8 cellular contexts compared by ENCODE assay signal in genomic region chr11:65817815-65818680, GRCh38. TPM values are rescaled to one million over a fixed set of nuclear protein-coding genes. Genes with fewer than 3 reads are reported as not detected.
DNase-seq lines count a peak whose midpoint lies in the region; ATAC-seq, FAIRE-seq and TF ChIP-seq lines count a peak whose summit lies in the region.

No MANE protein-coding gene starts in this region.

- H3K9me3 ChIP-seq in H1 (ENCODE audit: insufficient read depth in 2 of 2, low read depth in 1 of 2, low read length in 1 of 2): no peaks in the 10 kb centered on the region

- DNase-seq in CD1c-positive myeloid dendritic cell (ENCODE audit: extremely low spot score) (peak; percentile 96), HS-5 (ENCODE audit: low read depth) (peak; percentile 49), NK-92 (lab: John Stamatoyannopoulos, UW; ENCODE audit: unreplicated experiment) (peak; percentile 59), H1 (ENCODE audit: low read depth in 1 of 2, low spot score in 2 of 2) (peak; percentile 53 to 99), mesenteric fat pad (ENCODE audit: low spot score) (peak; percentile 98)
- peak; percentile 85 to 98 (median 97) for DNase-seq in activated CD8-positive, alpha-beta memory T cell treated with anti-CD3 and anti-CD28 coated beads for 48 hours (ENCODE audit: low read depth in 2 of 3, low spot score in 2 of 3)
- peak; percentile 84 for DNase-seq in stimulated activated CD8-positive, alpha-beta memory T cell treated with anti-CD3 and anti-CD28 coated beads, Interleukin-12 subunit alpha, Interleukin-12 subunit beta, amount 100 ng/mL, for 4 hours (ENCODE audit: low read depth)

- no peaks in the 10 kb centered on the region for H3K36me3 ChIP-seq in H1 (ENCODE audit: control insufficient read depth in 2 of 4, insufficient read depth in 4 of 4, low read length in 3 of 4)

- H3K4me3 ChIP-seq in H1 (ENCODE audit: extremely low read depth in 1 of 4, insufficient read depth in 2 of 4, low read depth in 3 of 4, low read length in 4 of 4): peak overlapping the region; percentile 41 to 74 (median 67)

- FAIRE-seq in H1 (lab: Jason Lieb, UNC): no peak

- peak; percentile 76 for ATAC-seq in GM19452 (IDR thresholded peaks at IDR 0.05; ENCODE audit: unreplicated experiment)

- peaks cover 0 to 11% (median 4%) of the 10 kb centered on the region in 4 experiments; a peak in 4 of 7 replicates for H3K27me3 ChIP-seq in H1 (replicated peaks in 1 of 4; ENCODE audit: control insufficient read depth in 3 of 4, extremely low read depth in 1 of 4, insufficient read depth in 3 of 4, low read length in 3 of 4)

- peak; percentile 91 to 95 for TF ChIP-seq RAD21 in H1 (IDR thresholded peaks at IDR 0.05 in 1 of 2, conservative IDR thresholded peaks at IDR 0.05 in 1 of 2; ENCODE audit: low read depth in 2 of 2, low read length in 2 of 2)

- H3K27ac ChIP-seq in H1 (ENCODE audit: low read depth, low read length): no peak overlapping the region

- POLR2A ChIA-PET in H1 (lab: Charles Lee; ENCODE audit: partially characterized antibody): interaction anchor here (0.5 to 1.7 kb wide), 9 partner anchors 11 to 105 kb away, joined by 3 to 7 read pairs (median 4); partner anchors contain the start of gene SNX32

- no peak overlapping the region for H3K56ac ChIP-seq in H1 (replicated peaks; ENCODE audit: insufficient read length, low read depth, low read length)

- no peak overlapping the region for H2BK5ac ChIP-seq in H1 (ENCODE audit: low read depth, low read length)

- TF ChIP-seq EP300 in H1 (IDR thresholded peaks at IDR 0.05; ENCODE audit: borderline replicate concordance in 1 of 2, low read depth in 2 of 2, low read length in 2 of 2): peak in 1 of 2 experiments; percentile 28; a peak in 1 of 3 replicates

- no peaks in the 10 kb centered on the region for H3K79me1 ChIP-seq in H1 (ENCODE audit: low read depth, low read length)

- H4K20me1 ChIP-seq in H1 (replicated peaks in 1 of 2; ENCODE audit: control insufficient read depth in 1 of 2, insufficient read depth in 2 of 2, low read length in 2 of 2): no peaks in the 10 kb centered on the region

- peak overlapping the region; percentile 98; the same call in 1 of the 2 replicates for H2BK15ac ChIP-seq in H1 (ENCODE audit: low read length)

- H3K23ac ChIP-seq in H1 (ENCODE audit: insufficient read length): no peak overlapping the region

- TF ChIP-seq CTCF in H1 (IDR thresholded peaks at IDR 0.05; ENCODE audit: control extremely low read depth in 1 of 3, insufficient read depth in 1 of 3, low read depth in 1 of 3, low read length in 3 of 3): peak; percentile 99 to 100 (median 99)

- H3K14ac ChIP-seq in H1 (ENCODE audit: insufficient read length): no peak overlapping the region

- 0 out of 2 replicates have a peak overlapping the region, but pooled peaks have one; percentile 39 for H2BK12ac ChIP-seq in H1 (ENCODE audit: low read depth, low read length)

- peak overlapping the region; percentile 68 for H4K5ac ChIP-seq in H1 (ENCODE audit: insufficient read length, low read depth, low read length)

- peak overlapping the region in 1 of 4 experiments; percentile 26; a peak in 2 of 7 replicates for H3K9ac ChIP-seq in H1 (replicated peaks in 1 of 4; ENCODE audit: extremely low read depth in 1 of 4, low read depth in 3 of 4, low read length in 3 of 4)

- no peaks in the 10 kb centered on the region for H3K4me1 ChIP-seq in H1 (replicated peaks in 1 of 4; ENCODE audit: control insufficient read depth in 3 of 4, insufficient read depth in 4 of 4, low read length in 3 of 4)

- H3K23me2 ChIP-seq in H1 (ENCODE audit: low read depth, low read length): 0 out of 2 replicates have a peak, but pooled peaks cover 1% of the 10 kb centered on the region

- peak overlapping the region; percentile 90; the same call in 1 of the 2 replicates for H3K18ac ChIP-seq in H1 (ENCODE audit: extremely low read depth, low read length)

- peak overlapping the region; percentile 92 for H2BK120ac ChIP-seq in H1 (replicated peaks; ENCODE audit: low read depth, low read length)

- H2AFZ ChIP-seq in H1 (ENCODE audit: low read length): peak overlapping the region; percentile 89; the same call in 1 of the 2 replicates

- H3K79me2 ChIP-seq in H1 (ENCODE audit: control insufficient read depth in 1 of 2, insufficient read depth in 2 of 2, low read length in 2 of 2): no peaks in the 10 kb centered on the region

- H3K4me2 ChIP-seq in H1 (ENCODE audit: insufficient read depth in 1 of 2, low read depth in 2 of 2, low read length in 2 of 2): peak overlapping the region; percentile 28 to 75

- peak overlapping the region; percentile 65 for H4K91ac ChIP-seq in H1 (replicated peaks; ENCODE audit: insufficient read length, low read length)

- peak overlapping the region; percentile 75 for H4K8ac ChIP-seq in H1 (ENCODE audit: extremely low read depth, insufficient read depth, low read length)

- CTCF ChIA-PET in H1 (lab: Charles Lee; ENCODE audit: partially characterized antibody): interaction anchor here (0.6 to 19.6 kb wide), 37 partner anchors 9 to 1281 kb away, joined by 3 to 347 read pairs (median 5); partner anchors contain the start of genes AP5B1, CCDC85B, FIBP and KAT5

- no peak for TF ChIP-seq POLR2A in H1 (IDR thresholded peaks at IDR 0.05; ENCODE audit: control extremely low read depth in 1 of 2, low read depth in 2 of 2, low read length in 2 of 2)

- peak overlapping the region; percentile 96 for H3K4ac ChIP-seq in H1 (replicated peaks; ENCODE audit: insufficient read length, low read depth, low read length)

- H2AK5ac ChIP-seq in H1 (ENCODE audit: low read depth, low read length): no peak overlapping the region

- 10% methylated on average over 62 of the region's 74 CpGs; no CpG with 5 or more reads in 1 of the 2 experiments for WGBS in H1 (ENCODE audit: extremely low coverage in 1 of 2, insufficient coverage in 1 of 2, insufficient read length in 1 of 2, insufficient replicate concordance in 2 of 2, low coverage in 1 of 2, low lambda C conversion rate in 2 of 2, missing lambda C conversion rate in 1 of 2), 2 experiments

- H2BK20ac ChIP-seq in H1 (ENCODE audit: low read length): no peak overlapping the region

TF ChIP-seq in H1, 55 proteins besides CTCF, POLR2A, EP300 and RAD21 (continues in another document):
- no peak for TF ChIP-seq GABPA (IDR thresholded peaks at IDR 0.05; ENCODE audit: borderline replicate concordance, insufficient read depth, low read length)
- TF ChIP-seq JUN (IDR thresholded peaks at IDR 0.05; ENCODE audit: low read depth, low read length): no peak

RNA-seq across cellular contexts. Expression of gene SNX32, which starts 15.7 kb away (rescaled TPM):
- 1.1 and 2.2 TPM in 2 replicates for total RNA-seq in H1 (2021; fragmentation: NEBNext Ultra II Directional; extraction: Animal tissue kit (Norgen Biotek cat#: 25700))
- polyA plus RNA-seq in H1 (2011; rRNA removed): 0.76 and 1.4 TPM in 2 replicates
- 0.96 TPM for polyA plus RNA-seq in H1 (2011; cell fraction: cytosol; rRNA removed)
- 7.1 TPM for polyA plus RNA-seq in H1 (2011; cell fraction: nucleus; rRNA removed)
- 1.2 to 2.6 TPM (median 2.2 TPM) in 4 replicates for polyA plus RNA-seq in H1 (2012, experiment 1 of 2)
- 1.2 TPM for polyA plus RNA-seq in H1 (2012, experiment 2 of 2)
- 0.61 TPM for polyA plus RNA-seq in H1 (2013, experiment 1 of 2)
- 0.57 TPM for polyA plus RNA-seq in H1 (2013, experiment 2 of 2)
- polyA minus RNA-seq in H1 (2011; rRNA and poly(A)+ RNA removed): 0.54 and 1.1 TPM in 2 replicates
- not detected for polyA minus RNA-seq in H1 (2011; cell fraction: cytosol; rRNA and poly(A)+ RNA removed)
- polyA minus RNA-seq in H1 (2011; cell fraction: nucleus; rRNA and poly(A)+ RNA removed): 1.6 TPM
- not detected for total RNA-seq in mesenteric fat pad

RNA-seq across cellular contexts. Expression of gene OVOL1, which starts 31.2 kb away (rescaled TPM):
- total RNA-seq in H1 (2021; fragmentation: NEBNext Ultra II Directional; extraction: Animal tissue kit (Norgen Biotek cat#: 25700)): 3.3 and 3.4 TPM in 2 replicates
- 2.6 and 3.3 TPM in 2 replicates for polyA plus RNA-seq in H1 (2011; rRNA removed)
- 2.5 TPM for polyA plus RNA-seq in H1 (2011; cell fraction: cytosol; rRNA removed)
- 3.3 TPM for polyA plus RNA-seq in H1 (2011; cell fraction: nucleus; rRNA removed)
- polyA plus RNA-seq in H1 (2012, experiment 1 of 2): 2.3 to 2.6 TPM (median 2.5 TPM) in 4 replicates
- polyA plus RNA-seq in H1 (2012, experiment 2 of 2): 3.8 TPM
- polyA plus RNA-seq in H1 (2013, experiment 1 of 2): 1.8 TPM
- polyA plus RNA-seq in H1 (2013, experiment 2 of 2): 2.2 TPM
- 2.9 TPM in 2 replicates for polyA minus RNA-seq in H1 (2011; rRNA and poly(A)+ RNA removed)
- polyA minus RNA-seq in H1 (2011; cell fraction: cytosol; rRNA and poly(A)+ RNA removed): 1.4 TPM
- 2.0 TPM for polyA minus RNA-seq in H1 (2011; cell fraction: nucleus; rRNA and poly(A)+ RNA removed)
- not detected for total RNA-seq in mesenteric fat pad

RNA-seq across cellular contexts. Expression of gene AP5B1, which starts 37.3 kb away (rescaled TPM):
- 9.9 and 10.0 TPM in 2 replicates for total RNA-seq in H1 (2021; fragmentation: NEBNext Ultra II Directional; extraction: Animal tissue kit (Norgen Biotek cat#: 25700))
- polyA plus RNA-seq in H1 (2011; rRNA removed): 7.6 and 10.3 TPM in 2 replicates
- polyA plus RNA-seq in H1 (2011; cell fraction: cytosol; rRNA removed): 6.2 TPM
- 12.5 TPM for polyA plus RNA-seq in H1 (2011; cell fraction: nucleus; rRNA removed)
- polyA plus RNA-seq in H1 (2012, experiment 1 of 2): 5.0 to 7.0 TPM (median 6.4 TPM) in 4 replicates
- 6.4 TPM for polyA plus RNA-seq in H1 (2012, experiment 2 of 2)
- polyA plus RNA-seq in H1 (2013, experiment 1 of 2): 4.2 TPM
- 4.2 TPM for polyA plus RNA-seq in H1 (2013, experiment 2 of 2)
- polyA minus RNA-seq in H1 (2011; rRNA and poly(A)+ RNA removed): 8.5 and 8.6 TPM in 2 replicates
- 9.2 TPM for polyA minus RNA-seq in H1 (2011; cell fraction: cytosol; rRNA and poly(A)+ RNA removed)
- 10.7 TPM for polyA minus RNA-seq in H1 (2011; cell fraction: nucleus; rRNA and poly(A)+ RNA removed)
- total RNA-seq in mesenteric fat pad: 51.8 TPM

RNA-seq across cellular contexts. Expression of gene CFL1, which starts 39.9 kb away (rescaled TPM):
- total RNA-seq in H1 (2021; fragmentation: NEBNext Ultra II Directional; extraction: Animal tissue kit (Norgen Biotek cat#: 25700)): 1,252 and 1,270 TPM in 2 replicates
- polyA plus RNA-seq in H1 (2011; rRNA removed): 1,365 and 1,809 TPM in 2 replicates
- 1,336 TPM for polyA plus RNA-seq in H1 (2011; cell fraction: cytosol; rRNA removed)
- polyA plus RNA-seq in H1 (2011; cell fraction: nucleus; rRNA removed): 788 TPM
- polyA plus RNA-seq in H1 (2012, experiment 1 of 2): 1,064 to 1,459 TPM (median 1,329 TPM) in 4 replicates
- 1,254 TPM for polyA plus RNA-seq in H1 (2012, experiment 2 of 2)
- 989 TPM for polyA plus RNA-seq in H1 (2013, experiment 1 of 2)
- 932 TPM for polyA plus RNA-seq in H1 (2013, experiment 2 of 2)
- polyA minus RNA-seq in H1 (2011; rRNA and poly(A)+ RNA removed): 1,332 and 1,357 TPM in 2 replicates
- polyA minus RNA-seq in H1 (2011; cell fraction: cytosol; rRNA and poly(A)+ RNA removed): 622 TPM
- polyA minus RNA-seq in H1 (2011; cell fraction: nucleus; rRNA and poly(A)+ RNA removed): 426 TPM
- total RNA-seq in mesenteric fat pad: 818 TPM

RNA-seq across cellular contexts. Expression of gene MUS81, which starts 42.2 kb away (rescaled TPM):
- 30.2 and 36.0 TPM in 2 replicates for total RNA-seq in H1 (2021; fragmentation: NEBNext Ultra II Directional; extraction: Animal tissue kit (Norgen Biotek cat#: 25700))
- 31.5 and 44.1 TPM in 2 replicates for polyA plus RNA-seq in H1 (2011; rRNA removed)
- polyA plus RNA-seq in H1 (2011; cell fraction: cytosol; rRNA removed): 41.8 TPM
- polyA plus RNA-seq in H1 (2011; cell fraction: nucleus; rRNA removed): 222 TPM
- polyA plus RNA-seq in H1 (2012, experiment 1 of 2): 30.7 to 47.5 TPM (median 37.9 TPM) in 4 replicates
- polyA plus RNA-seq in H1 (2012, experiment 2 of 2): 39.0 TPM
- 35.0 TPM for polyA plus RNA-seq in H1 (2013, experiment 1 of 2)
- 32.2 TPM for polyA plus RNA-seq in H1 (2013, experiment 2 of 2)
- 13.3 and 24.3 TPM in 2 replicates for polyA minus RNA-seq in H1 (2011; rRNA and poly(A)+ RNA removed)
- polyA minus RNA-seq in H1 (2011; cell fraction: cytosol; rRNA and poly(A)+ RNA removed): 23.6 TPM
- 60.4 TPM for polyA minus RNA-seq in H1 (2011; cell fraction: nucleus; rRNA and poly(A)+ RNA removed)
- 38.0 TPM for total RNA-seq in mesenteric fat pad
